16 cellular contexts compared by ENCODE assay signal in genomic region chr17:550041-550398, GRCh38.
DNase-seq lines count a peak whose midpoint lies in the region; ATAC-seq and TF ChIP-seq lines count a peak whose summit lies in the region.
"Had no signal": no experiment of that assay in that cellular context is flagged by ENCODE, and none has a peak within 500 bp of the region (broad histone marks: within the 10 kb centered on the region; RNA-seq: fewer than 3 reads in every experiment).

No MANE protein-coding gene starts in this region.

- no peaks in the 10 kb centered on the region for H3K9me2 ChIP-seq in GM23338 (ENCODE audit: insufficient read depth)

- TF ChIP-seq POLR2A in thyroid gland (IDR thresholded peaks at IDR 0.05), result no peak

- peaks cover 7% of the 10 kb centered on the region for H3K27me3 Mint-ChIP-seq in GM23338 (ENCODE audit: insufficient read depth, low read depth, poor library complexity)

- DNase-seq in GM23338 (ENCODE audit: low spot score), result no peak
- peak; percentile 21 for DNase-seq in adipocyte (ENCODE audit: low read depth)
- DNase-seq in glomerular visceral epithelial cell (ENCODE audit: extremely low spot score), result peak; percentile 58
- no peak for DNase-seq in thyroid gland
- DNase-seq in stimulated activated CD4-positive, alpha-beta T cell treated with anti-CD3 and anti-CD28 coated beads, Interleukin-1b, Interleukin-23, amount 100 ng/mL, for 48 hours, result no peak
- DNase-seq in superior temporal gyrus (ENCODE audit: extremely low spot score), result no peak
- DNase-seq in C1 segment of cervical spinal cord (lab: John Stamatoyannopoulos, UW), result no peak
- DNase-seq: activated CD4-positive, CD25-positive, alpha-beta regulatory T cell; effector memory CD4-positive, alpha-beta T cell; NCI-H1930; NCI-H526 treated with DMSO at 0.1 percent for 48 hours; right lobe of liver; stimulated activated CD4-positive, alpha-beta T cell treated with anti-CD3 and anti-CD28 coated beads, Interleukin-4, amount 100 ng/mL, for 4 hours had no signal

- H3K36me3 Mint-ChIP-seq in GM23338 (ENCODE audit: low read depth), result peaks cover 3% of the 10 kb centered on the region; the same call in 2 of the 3 replicates

- H2AFZ ChIP-seq in GM23338, result no peak overlapping the region
- H2AFZ ChIP-seq: neural progenitor cell had no signal

- ATAC-seq in GM23338, result no peak
- ATAC-seq: GM12878 had no signal

- H3K9ac ChIP-seq in adipocyte (ENCODE audit: low read length), result no peak overlapping the region
- H3K9ac ChIP-seq: neural progenitor cell had no signal

- H3K36me3 ChIP-seq in GM23338 (ENCODE audit: insufficient read depth) (no peaks in the 10 kb centered on the region), adipocyte (ENCODE audit: control insufficient read depth, insufficient read depth, low read length, severe bottlenecking) (peaks cover 61% of the 10 kb centered on the region), thyroid gland (peaks cover 5 to 17% of the 10 kb centered on the region in 2 donors)
- H3K36me3 ChIP-seq: neural progenitor cell had no signal

- intact Hi-C loops in thyroid gland (cut with DNase I), result no loop called here

- H3K4me3 Mint-ChIP-seq in GM23338, result no peak overlapping the region
- H3K4me3 Mint-ChIP-seq: neural progenitor cell had no signal

- H3K79me2 ChIP-seq in GM23338 (replicated peaks; ENCODE audit: insufficient read depth), result no peaks in the 10 kb centered on the region

- TF ChIP-seq CTCF in GM23338 (conservative IDR thresholded peaks at IDR 0.05; ENCODE audit: low read depth in 2 of 2) (no peak), thyroid gland (IDR thresholded peaks at IDR 0.05) (no peak)

- H3K4me1 ChIP-seq in GM23338 (ENCODE audit: insufficient read depth), result peaks cover 16% of the 10 kb centered on the region; the same call in 1 of the 2 replicates
- peaks cover 6% of the 10 kb centered on the region for H3K4me1 ChIP-seq in adipocyte (ENCODE audit: control insufficient read depth, insufficient read depth, low read length)
- peaks cover 6 to 25% of the 10 kb centered on the region in 2 donors for H3K4me1 ChIP-seq in thyroid gland
- H3K4me1 ChIP-seq: neural progenitor cell, right lobe of liver had no signal

- no peaks in the 10 kb centered on the region; the same call in 1 of the 2 replicates for H4K20me1 ChIP-seq in GM23338 (replicated peaks; ENCODE audit: insufficient read depth)

- H3K4me2 ChIP-seq in GM23338, result 0 out of 2 replicates have a peak overlapping the region, but pooled peaks have one; percentile 9
- H3K4me2 ChIP-seq: neural progenitor cell had no signal

- 96 to 100% methylated on average over 3 of the region's 3 CpGs for WGBS in thyroid gland, 2 donors

- H3K27ac ChIP-seq in GM23338 (ENCODE audit: low read depth) (no peak overlapping the region), thyroid gland (peak overlapping the region in 2 of 3 donors; percentile 41 to 71)
- H3K27ac ChIP-seq: cardiac muscle cell, neural progenitor cell had no signal

- no peaks in the 10 kb centered on the region for H3K9me3 ChIP-seq in adipocyte (ENCODE audit: control insufficient read depth, low read length)
- H3K9me3 ChIP-seq in thyroid gland, result no peaks in the 10 kb centered on the region
- H3K9me3 ChIP-seq: right lobe of liver had no signal

- no peaks in the 10 kb centered on the region for H3F3A ChIP-seq in GM23338 (replicated peaks; ENCODE audit: low read depth)

- H3K27ac Mint-ChIP-seq in GM23338, result no peak overlapping the region; the same call in 1 of the 2 replicates
- H3K27ac Mint-ChIP-seq: neural progenitor cell had no signal

- peaks cover 15% of the 10 kb centered on the region for H3K4me1 Mint-ChIP-seq in GM23338
- H3K4me1 Mint-ChIP-seq: neural progenitor cell had no signal

- no peak overlapping the region for H3K4me3 ChIP-seq in GM23338
- H3K4me3 ChIP-seq in adipocyte (ENCODE audit: low read length), result no peak overlapping the region
- no peak overlapping the region for H3K4me3 ChIP-seq in thyroid gland (replicated peaks in 1 of 3)
- H3K4me3 ChIP-seq: cardiac muscle cell, GM12878, neural progenitor cell, right lobe of liver had no signal

- H3K9me3 Mint-ChIP-seq in GM23338, result no peaks in the 10 kb centered on the region

- H3K27me3 ChIP-seq in GM23338 (ENCODE audit: insufficient read depth) (no peaks in the 10 kb centered on the region), adipocyte (replicated peaks; ENCODE audit: control insufficient read depth, insufficient read depth, low read length) (no peaks in the 10 kb centered on the region), thyroid gland (no peaks in the 10 kb centered on the region)
- H3K27me3 ChIP-seq: cardiac muscle cell, neural progenitor cell, right lobe of liver had no signal

TF ChIP-seq in GM23338, 12 proteins besides CTCF, POLR2A, EP300 and RAD21:
- TF ChIP-seq EZH2 (IDR thresholded peaks at IDR 0.05; ENCODE audit: low read depth, unreplicated experiment), result no peak
- TF ChIP-seq ZNF462 (CRISPR knock-in tag; IDR thresholded peaks at IDR 0.05), result no peak
- no peak for TF ChIP-seq POLR2AphosphoS5 (IDR thresholded peaks at IDR 0.05; ENCODE audit: low read depth)
- no peak for TF ChIP-seq ETS1 (IDR thresholded peaks at IDR 0.05)
- TF ChIP-seq JUNB (IDR thresholded peaks at IDR 0.05; ENCODE audit: unreplicated experiment), result no peak
- TF ChIP-seq EZH2phosphoT487 (IDR thresholded peaks at IDR 0.05; ENCODE audit: unreplicated experiment), result no peak

Comparison
In these comparisons a context has a peak if more than half of its experiments do, and no peak if none do; other contexts are left out.
1. DNase-seq: peak in adipocyte (single experiment) and glomerular visceral epithelial cell (single experiment); none in GM23338 (single experiment), thyroid gland (0 of 2), stimulated activated CD4-positive, alpha-beta T cell treated with anti-CD3 and anti-CD28 coated beads, Interleukin-1b, Interleukin-23, amount 100 ng/mL, for 48 hours (single experiment), superior temporal gyrus (single experiment) and C1 segment of cervical spinal cord (0 of 14).